In the genomic region with DNA sequence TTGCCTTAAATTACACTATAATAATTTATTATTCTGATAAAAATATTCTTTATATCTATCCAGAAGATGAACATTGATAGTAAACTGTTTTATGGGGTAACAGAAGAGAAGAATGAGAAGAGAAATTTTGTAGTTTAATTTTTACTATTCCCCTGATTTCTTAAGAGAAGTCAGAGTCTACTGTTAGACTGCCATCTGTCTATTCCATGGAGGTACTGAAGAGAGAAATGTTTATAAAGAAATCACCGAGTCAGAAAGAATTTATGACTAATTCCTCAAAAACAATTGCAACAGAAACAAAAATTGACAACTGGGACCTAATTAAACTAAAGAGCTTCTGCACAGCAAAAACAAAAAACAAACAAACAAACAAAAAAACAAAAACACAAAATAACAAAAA, we compare ENCODE assay signal across 10 cellular contexts.
DNase-seq lines count a peak whose midpoint lies in the region; ATAC-seq and TF ChIP-seq lines count a peak whose summit lies in the region.
"Had no signal": no experiment of that assay in that cellular context is flagged by ENCODE, and none has a peak within 500 bp of the region (broad histone marks: within the 10 kb centered on the region; RNA-seq: fewer than 3 reads in every experiment).

No MANE protein-coding gene starts in this region.

- H3K27me3 ChIP-seq in SK-N-SH (ENCODE audit: insufficient read depth) (no peaks in the 10 kb centered on the region), foreskin keratinocyte (no peaks in the 10 kb centered on the region), thoracic aorta (replicated peaks; ENCODE audit: insufficient read depth) (no peaks in the 10 kb centered on the region)

- peaks cover 4% of the 10 kb centered on the region for H3K36me3 Mint-ChIP-seq in activated naive CD8-positive, alpha-beta T cell
- peaks cover 23% of the 10 kb centered on the region for H3K36me3 Mint-ChIP-seq in activated naive CD8-positive, alpha-beta T cell treated with anti-CD3 and anti-CD28 coated beads for 36 hours

- peak overlapping the region; percentile 46 for H3K27ac Mint-ChIP-seq in activated naive CD8-positive, alpha-beta T cell
- H3K27ac Mint-ChIP-seq in activated naive CD8-positive, alpha-beta T cell treated with anti-CD3 and anti-CD28 coated beads for 36 hours: no peak overlapping the region

- H3K4me1 ChIP-seq in SK-N-SH (ENCODE audit: control insufficient read depth in 1 of 2, insufficient read depth in 2 of 2, low read depth in 1 of 2, low read length in 1 of 2) (no peaks in the 10 kb centered on the region), foreskin keratinocyte (no peaks in the 10 kb centered on the region), thoracic aorta (ENCODE audit: control insufficient read depth in 1 of 2, low read depth in 2 of 2) (no peaks in the 10 kb centered on the region)

- H3K36me3 ChIP-seq in SK-N-SH (replicated peaks in 1 of 2; ENCODE audit: control insufficient read depth in 1 of 2, insufficient read depth in 2 of 2, low read length in 1 of 2) (peaks cover 41 to 55% of the 10 kb centered on the region in 2 experiments), thoracic aorta (no peaks in the 10 kb centered on the region)

- POLR2A ChIA-PET in SK-N-SH (lab: Yijun Ruan, JAX): no interaction called here

- ATAC-seq in foreskin keratinocyte (peak; percentile 44), thoracic aorta (ENCODE audit: insufficient number of reproducible peaks, low FRiP score, low read depth) (no peak), HG02852 (IDR thresholded peaks at IDR 0.05; ENCODE audit: unreplicated experiment) (no peak)
- ATAC-seq: activated naive CD4-positive, alpha-beta T cell treated with anti-CD3 and anti-CD28 coated beads, Interleukin-2, amount 50 U/mL, for 72 hours had no signal

- H3K4me3 Mint-ChIP-seq in activated naive CD8-positive, alpha-beta T cell: no peak overlapping the region
- H3K4me3 Mint-ChIP-seq in activated naive CD8-positive, alpha-beta T cell treated with anti-CD3 and anti-CD28 coated beads for 36 hours: no peak overlapping the region

- no peaks in the 10 kb centered on the region for H3K9me3 ChIP-seq in SK-N-SH
- no peaks in the 10 kb centered on the region for H3K9me3 ChIP-seq in thoracic aorta

- H3K4me3 ChIP-seq in SK-N-SH (ENCODE audit: low read depth in 2 of 2, low read length in 1 of 2): no peak overlapping the region
- H3K4me3 ChIP-seq in thoracic aorta: no peak overlapping the region

- H3K27ac ChIP-seq in SK-N-SH (ENCODE audit: low read depth in 2 of 2, low read length in 1 of 2) (no peak overlapping the region; a peak in 1 of 4 replicates), foreskin keratinocyte (no peak overlapping the region), thoracic aorta (no peak overlapping the region)

- no peaks in the 10 kb centered on the region; the same call in 1 of the 2 replicates for H3K79me2 ChIP-seq in SK-N-SH (ENCODE audit: insufficient read depth)

- H3F3A ChIP-seq in SK-N-SH (replicated peaks; ENCODE audit: insufficient read depth): peaks cover 6% of the 10 kb centered on the region

- no peak for TF ChIP-seq EP300 in SK-N-SH (IDR thresholded peaks at IDR 0.05; ENCODE audit: borderline replicate concordance in 1 of 2, low read depth in 1 of 2, low read length in 1 of 2)

- TF ChIP-seq CTCF in SK-N-SH (IDR thresholded peaks at IDR 0.05) (peak; percentile 65), foreskin keratinocyte (conservative IDR thresholded peaks at IDR 0.05) (peak; percentile 61), thoracic aorta (IDR thresholded peaks at IDR 0.05) (peak; percentile 22)

- WGBS in SK-N-SH (ENCODE audit: low lambda C conversion rate): 50% methylated on average over 1 of the region's 1 CpG

- H2AFZ ChIP-seq in SK-N-SH (ENCODE audit: low read depth): no peak overlapping the region

- TF ChIP-seq RAD21 in SK-N-SH (IDR thresholded peaks at IDR 0.05; ENCODE audit: low read length): peak; percentile 50

- CTCF ChIA-PET in SK-N-SH (lab: Yijun Ruan, JAX): no interaction called here

- H3K4me1 Mint-ChIP-seq in activated naive CD8-positive, alpha-beta T cell (ENCODE audit: low read depth): peaks cover 7% of the 10 kb centered on the region
- no peaks in the 10 kb centered on the region for H3K4me1 Mint-ChIP-seq in activated naive CD8-positive, alpha-beta T cell treated with anti-CD3 and anti-CD28 coated beads for 36 hours

- no peak overlapping the region for H3K4me2 ChIP-seq in SK-N-SH

- DNase-seq in activated naive CD8-positive, alpha-beta T cell treated with anti-CD3 and anti-CD28 coated beads for 36 hours: no peak
- peak; percentile 4 for DNase-seq in SK-N-SH
- DNase-seq in foreskin keratinocyte: peak; percentile 6 to 7
- DNase-seq in thoracic aorta (ENCODE audit: low spot score): no peak
- no peak for DNase-seq in LoVo (ENCODE audit: low spot score)
- no peak for DNase-seq in SW480 (ENCODE audit: low spot score)
- DNase-seq: C1 segment of cervical spinal cord had no signal

- H3K9me3 Mint-ChIP-seq in activated naive CD8-positive, alpha-beta T cell (ENCODE audit: low read depth): no peaks in the 10 kb centered on the region
- no peaks in the 10 kb centered on the region for H3K9me3 Mint-ChIP-seq in activated naive CD8-positive, alpha-beta T cell treated with anti-CD3 and anti-CD28 coated beads for 36 hours
- H3K9me3 Mint-ChIP-seq: activated naive CD4-positive, alpha-beta T cell treated with anti-CD3 and anti-CD28 coated beads, Interleukin-2, amount 50 U/mL, for 72 hours had no signal

- H3K9ac ChIP-seq in SK-N-SH: no peak overlapping the region

- H3K27me3 Mint-ChIP-seq in activated naive CD8-positive, alpha-beta T cell: no peaks in the 10 kb centered on the region
- no peaks in the 10 kb centered on the region for H3K27me3 Mint-ChIP-seq in activated naive CD8-positive, alpha-beta T cell treated with anti-CD3 and anti-CD28 coated beads for 36 hours

- H4K20me1 ChIP-seq in SK-N-SH (ENCODE audit: insufficient read depth): 0 out of 2 replicates have a peak, but pooled peaks cover 4% of the 10 kb centered on the region

- no peaks in the 10 kb centered on the region for H3K9me2 ChIP-seq in SK-N-SH

TF ChIP-seq in SK-N-SH, 30 proteins besides CTCF, POLR2A, EP300 and RAD21:
- TF ChIP-seq, protein P1, sequence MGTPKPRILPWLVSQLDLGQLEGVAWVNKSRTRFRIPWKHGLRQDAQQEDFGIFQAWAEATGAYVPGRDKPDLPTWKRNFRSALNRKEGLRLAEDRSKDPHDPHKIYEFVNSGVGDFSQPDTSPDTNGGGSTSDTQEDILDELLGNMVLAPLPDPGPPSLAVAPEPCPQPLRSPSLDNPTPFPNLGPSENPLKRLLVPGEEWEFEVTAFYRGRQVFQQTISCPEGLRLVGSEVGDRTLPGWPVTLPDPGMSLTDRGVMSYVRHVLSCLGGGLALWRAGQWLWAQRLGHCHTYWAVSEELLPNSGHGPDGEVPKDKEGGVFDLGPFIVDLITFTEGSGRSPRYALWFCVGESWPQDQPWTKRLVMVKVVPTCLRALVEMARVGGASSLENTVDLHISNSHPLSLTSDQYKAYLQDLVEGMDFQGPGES (IDR thresholded peaks at IDR 0.05; ENCODE audit: low read depth, low read length): no peak
- TF ChIP-seq SMC3 (IDR thresholded peaks at IDR 0.05; ENCODE audit: low read depth, low read length): no peak

Comparison
In these comparisons a context has a peak if more than half of its experiments do, and no peak if none do; other contexts are left out.
1. DNase-seq: peak in SK-N-SH (single experiment) and foreskin keratinocyte (2 of 2); none in activated naive CD8-positive, alpha-beta T cell treated with anti-CD3 and anti-CD28 coated beads for 36 hours (single experiment), thoracic aorta (single experiment), LoVo (single experiment) and SW480 (single experiment).
2. Peak in every context shown above with its lines, with median percentiles within 50 percentile points of each other: CTCF ChIP-seq.